In the genomic region with DNA sequence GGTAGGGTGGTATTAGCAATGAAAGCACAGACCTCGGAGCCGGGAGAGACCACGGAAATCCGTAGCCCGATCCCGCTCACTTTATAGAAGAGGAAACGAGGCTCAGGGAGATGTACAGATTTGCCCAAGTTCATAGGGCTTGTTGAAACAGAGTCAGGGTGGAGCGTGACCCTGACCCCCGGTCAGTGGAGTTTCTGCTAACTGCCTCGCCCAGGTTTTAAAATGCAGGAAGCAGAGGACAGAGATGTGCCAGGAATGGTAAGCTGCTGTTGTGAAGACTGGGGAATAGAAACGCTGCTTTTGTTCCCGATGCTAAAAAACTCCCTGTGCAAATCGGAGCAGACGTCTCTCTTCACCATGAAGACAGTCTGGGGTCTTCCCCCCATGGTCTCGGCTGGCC, we compare ENCODE assay signal across 20 cellular contexts.
DNase-seq lines count a peak whose midpoint lies in the region; ATAC-seq and TF ChIP-seq lines count a peak whose summit lies in the region.
"Had no signal": no experiment of that assay in that cellular context is flagged by ENCODE, and none has a peak within 500 bp of the region (broad histone marks: within the 10 kb centered on the region; RNA-seq: fewer than 3 reads in every experiment).

No MANE protein-coding gene starts in this region.

- H3K4me1 ChIP-seq in mucosa of descending colon (ENCODE audit: low read depth), result peaks cover 6% of the 10 kb centered on the region

- intact Hi-C loops in mucosa of descending colon (cut with DNase I, micrococcal nuclease), result loop anchor here (10.0 kb wide), 1 partner anchor 471 kb away; no protein-coding TSS in a partner anchor

- peak overlapping the region; percentile 48; the same call in 1 of the 2 replicates for H3K27ac ChIP-seq in VCaP
- H3K27ac ChIP-seq: 22Rv1, BLaER1 had no signal

- ATAC-seq in mucosa of descending colon, result peak; percentile 59
- ATAC-seq: GM23338, HCT116 had no signal

- TF ChIP-seq CTCF in VCaP (conservative IDR thresholded peaks at IDR 0.05), result no peak
- TF ChIP-seq CTCF in mucosa of descending colon (IDR thresholded peaks at IDR 0.05), result no peak

- H3K4me3 ChIP-seq in mucosa of descending colon, result no peak overlapping the region
- H3K4me3 ChIP-seq: BLaER1, GM23338, MG63 had no signal

- DNase-seq in NCI-H2227 (lab: John Stamatoyannopoulos, UW; ENCODE audit: unreplicated experiment) (peak; percentile 17), NCI-H2227 treated with DMSO at 0.1 percent for 48 hours (lab: John Stamatoyannopoulos, UW) (no peak), mucosa of descending colon (peak in 2 of 3 donors; percentile 54 to 66), retina (peak; percentile 64), NCI-H226 (no peak), OCI-M1 (lab: John Stamatoyannopoulos, UW) (no peak), KG1 (lab: John Stamatoyannopoulos, UW) (no peak)
- DNase-seq: ACHN; CD4-positive, alpha-beta T cell; DND-41; Kasumi-1; MG63; NCI-H187; NCI-H510A; Right ventricle myocardium superior had no signal

- H3K36me3 ChIP-seq in mucosa of descending colon (ENCODE audit: low read depth), result no peaks in the 10 kb centered on the region
- H3K36me3 ChIP-seq: BLaER1, MG63 had no signal

- H3K9me3 ChIP-seq in mucosa of descending colon, result no peaks in the 10 kb centered on the region
- H3K9me3 ChIP-seq: BLaER1, MG63 had no signal

Comparison
In these comparisons a context has a peak if more than half of its experiments do, and no peak if none do; other contexts are left out.
1. DNase-seq: peak in NCI-H2227 (single experiment), mucosa of descending colon (2 of 3) and retina (single experiment); none in NCI-H2227 treated with DMSO at 0.1 percent for 48 hours (single experiment), NCI-H226 (single experiment), OCI-M1 (single experiment) and KG1 (single experiment).